In genomic region chr10:22537810-22538209, GRCh38 we compare ENCODE assay signal across 21 cellular contexts.
"Had no signal": no experiment of that assay in that cellular context is flagged by ENCODE, and none has a peak within 500 bp of the region (broad histone marks: within the 10 kb centered on the region; RNA-seq: fewer than 3 reads in every experiment).

No MANE protein-coding gene starts in this region.

- H3K36me3 ChIP-seq: breast epithelium, neural progenitor cell, ovary had no signal

- H3K27me3 ChIP-seq: breast epithelium, left lung, neural progenitor cell, ovary, spleen, tibial nerve had no signal

- FAIRE-seq: astrocyte, keratinocyte, urothelium cell line had no signal

- H3K4me1 ChIP-seq: breast epithelium, left lung, neural progenitor cell, spleen, tibial nerve had no signal

- ATAC-seq: activated CD8-positive, alpha-beta T cell treated with anti-CD3 and anti-CD28 coated beads for 36 hours; left lung; mucosa of descending colon had no signal

- H3K27ac ChIP-seq: breast epithelium, left lung, neural progenitor cell, ovary, spleen, tibial nerve had no signal

- DNase-seq: activated CD4-positive, alpha-beta T cell treated with anti-CD3 and anti-CD28 coated beads, Interleukin-2, amount 10 ng/mL, durations not matched to agents 24 days and 14 days; activated CD4-positive, CD25-positive, alpha-beta regulatory T cell; activated CD8-positive, alpha-beta T cell treated with anti-CD3 and anti-CD28 coated beads for 36 hours; activated naive CD4-positive, alpha-beta T cell treated with anti-CD3 and anti-CD28 coated beads, Interleukin-2, amount 10 ng/mL, durations not matched to agents 7 days and 5 days; activated T-cell treated with anti-CD3 and anti-CD28 coated beads, Interleukin-2, amount 50 U/mL, for 24 hours; effector CD8-positive, alpha-beta T cell; glutamatergic neuron; left lung; mucosa of descending colon; naive B cell; ovary; spleen; stimulated activated naive CD4-positive, alpha-beta T cell treated with Interleukin-2 at 50 U/mL for 16 hours; T-helper 1 cell; T-helper 9 cell had no signal

- H3K9me3 ChIP-seq: breast epithelium, left lung, mucosa of descending colon, ovary, spleen, tibial nerve had no signal

- H3K4me3 ChIP-seq: breast epithelium, left lung, mucosa of descending colon, neural progenitor cell, ovary, spleen, tibial nerve had no signal
